8 cellular contexts compared by ENCODE assay signal in genomic region chr3:169660709-169661566, GRCh38. TPM values are rescaled to one million over a fixed set of nuclear protein-coding genes. Genes with fewer than 3 reads are reported as not detected.
A peak's percentile ranks its signal among the peaks of the same experiment; 100 is the strongest.
DNase-seq lines count a peak whose midpoint lies in the region; ATAC-seq and TF ChIP-seq lines count a peak whose summit lies in the region.

No MANE protein-coding gene starts in this region.

- no peaks in the 10 kb centered on the region for H3K79me2 ChIP-seq in KMS-11 (ENCODE audit: insufficient read depth, low read depth)
- no peaks in the 10 kb centered on the region for H3K79me2 ChIP-seq in mesendoderm (ENCODE audit: control insufficient read depth, insufficient read depth, low read length)

- intact Hi-C loops in aorta (cut with DNase I): loop anchor here (5.0 to 10.0 kb wide), 5 partner anchors 106 to 436 kb away; no protein-coding TSS in a partner anchor

- H2AFZ ChIP-seq in KMS-11 (ENCODE audit: low read depth): peak overlapping the region; percentile 98

- no peak overlapping the region for H2BK5ac ChIP-seq in mesendoderm (ENCODE audit: low read length)

- H3K4me3 ChIP-seq in AG04449 (ENCODE audit: low read depth, low read length) (peak overlapping the region; percentile 52), KMS-11 (IDR thresholded peaks at IDR 0.05; ENCODE audit: insufficient read depth, low read depth, low read length) (peak overlapping the region; percentile 69), mesendoderm (ENCODE audit: low read length) (no peak overlapping the region), aorta (ENCODE audit: low read length in 2 of 2) (peak overlapping the region; percentile 78 to 94)

- peaks cover 28% of the 10 kb centered on the region for H3K4me1 ChIP-seq in KMS-11 (ENCODE audit: low read depth, poor library complexity, severe bottlenecking)
- peaks cover 16% of the 10 kb centered on the region for H3K4me1 ChIP-seq in mesendoderm (ENCODE audit: control insufficient read depth, low read depth, low read length)
- H3K4me1 ChIP-seq in aorta (ENCODE audit: control insufficient read depth in 1 of 2, insufficient read depth in 2 of 2, low read length in 2 of 2): peaks cover 0 to under 1% of the 10 kb centered on the region in 2 donors

- CTCF ChIA-PET in AG04449 (lab: Yijun Ruan, JAX): interaction anchor here (1.2 to 2.2 kb wide), 4 partner anchors 8 to 511 kb away, joined by 3 to 8 read pairs (median 4); no protein-coding TSS in a partner anchor

- TF ChIP-seq CTCF in AG04449 (IDR thresholded peaks at IDR 0.05; ENCODE audit: insufficient read depth, low read length, missing control alignments) (no peak), KMS-11 (conservative IDR thresholded peaks at IDR 0.05; ENCODE audit: low read depth, low read length) (no peak)

- no peak overlapping the region for H2AK5ac ChIP-seq in mesendoderm (ENCODE audit: low read length)

- H3K9ac ChIP-seq in KMS-11 (peak overlapping the region; percentile 68; the same call in 1 of the 2 replicates), mesendoderm (ENCODE audit: low read length) (peak overlapping the region; percentile 18)

- H3K36me3 ChIP-seq in KMS-11 (ENCODE audit: insufficient read depth) (no peaks in the 10 kb centered on the region), mesendoderm (ENCODE audit: control insufficient read depth, insufficient read depth, low read length) (no peaks in the 10 kb centered on the region), aorta (ENCODE audit: control insufficient read depth in 1 of 2, insufficient read depth in 2 of 2, low read length in 1 of 2) (no peaks in the 10 kb centered on the region)

- H2BK15ac ChIP-seq in mesendoderm (replicated peaks; ENCODE audit: low read depth): no peak overlapping the region

- DNase-seq in AG04449 (ENCODE audit: low read depth, low spot score) (no peak), mesendoderm (no peak), aorta (peak in 1 of 2 donors; percentile 76), NCI-H1417 treated with DMSO at 0.1 percent for 48 hours (lab: John Stamatoyannopoulos, UW) (no peak)

- H2BK120ac ChIP-seq in mesendoderm (ENCODE audit: low read depth, low read length): no peak overlapping the region

- no peak for ATAC-seq in aorta (ENCODE audit: low FRiP score)
- ATAC-seq in HG02759 (IDR thresholded peaks at IDR 0.05; ENCODE audit: unreplicated experiment): no peak
- ATAC-seq in GM19328 (IDR thresholded peaks at IDR 0.05; ENCODE audit: unreplicated experiment): no peak

- no peaks in the 10 kb centered on the region for H3K79me1 ChIP-seq in mesendoderm (ENCODE audit: low read length)

- H3K4me2 ChIP-seq in KMS-11: peak overlapping the region; percentile 98
- H3K4me2 ChIP-seq in mesendoderm (ENCODE audit: low read length): peak overlapping the region; percentile 93

- no peak overlapping the region for H4K5ac ChIP-seq in mesendoderm (ENCODE audit: low read length)

- H3K27me3 ChIP-seq in KMS-11 (ENCODE audit: insufficient read depth, low read depth) (peaks cover 18% of the 10 kb centered on the region), mesendoderm (ENCODE audit: insufficient read depth, low read length, poor library complexity) (peaks cover 26% of the 10 kb centered on the region), aorta (ENCODE audit: control insufficient read depth in 1 of 2, insufficient read depth in 2 of 2, low read length in 1 of 2) (no peaks in the 10 kb centered on the region)

- H3K56ac ChIP-seq in mesendoderm (ENCODE audit: low read length): peak overlapping the region; percentile 92

- no peak overlapping the region for H4K8ac ChIP-seq in mesendoderm (ENCODE audit: low read depth, low read length)

- no peaks in the 10 kb centered on the region for H3K9me3 ChIP-seq in aorta (ENCODE audit: control insufficient read depth, low read length)

- no peak overlapping the region for H3K23ac ChIP-seq in mesendoderm (ENCODE audit: low read length)

- H3K18ac ChIP-seq in mesendoderm (ENCODE audit: low read length): no peak overlapping the region

- H4K20me1 ChIP-seq in KMS-11 (ENCODE audit: insufficient read depth): no peaks in the 10 kb centered on the region

- no peak overlapping the region for H3K4ac ChIP-seq in mesendoderm (ENCODE audit: low read depth, low read length)

- WGBS in mesendoderm (ENCODE audit: extremely low coverage, insufficient coverage, low lambda C conversion rate): no CpG with 5 or more reads among the region's 32 CpGs
- WGBS in aorta, 2 donors: 0 to 1% methylated on average over 32 of the region's 32 CpGs

- POLR2A ChIA-PET in AG04449 (lab: Yijun Ruan, JAX): no interaction called here

- H3K27ac ChIP-seq in KMS-11 (peak overlapping the region; percentile 56), cingulate gyrus (ENCODE audit: low read depth, low read length) (peak overlapping the region; percentile 39), mesendoderm (ENCODE audit: low read depth, low read length) (no peak overlapping the region), aorta (ENCODE audit: low read depth in 1 of 2, low read length in 2 of 2) (peak overlapping the region; percentile 91 to 95)

RNA-seq across cellular contexts. Expression of gene MECOM, which starts 2.6 kb away (rescaled TPM):
- 0.94 TPM for polyA plus RNA-seq in mesendoderm (2013, experiment 1 of 2)
- polyA plus RNA-seq in mesendoderm (2013, experiment 2 of 2): 0.74 TPM
- 10 to 100 TPM; 36.5 to 73.7 TPM for total RNA-seq in aorta
- polyA plus RNA-seq in aorta: 10 to 100 TPM in 1 of 2 donors, 1 to 10 TPM in 1; 9.8 to 11.9 TPM
